15 cellular contexts compared by ENCODE assay signal in the genomic region with DNA sequence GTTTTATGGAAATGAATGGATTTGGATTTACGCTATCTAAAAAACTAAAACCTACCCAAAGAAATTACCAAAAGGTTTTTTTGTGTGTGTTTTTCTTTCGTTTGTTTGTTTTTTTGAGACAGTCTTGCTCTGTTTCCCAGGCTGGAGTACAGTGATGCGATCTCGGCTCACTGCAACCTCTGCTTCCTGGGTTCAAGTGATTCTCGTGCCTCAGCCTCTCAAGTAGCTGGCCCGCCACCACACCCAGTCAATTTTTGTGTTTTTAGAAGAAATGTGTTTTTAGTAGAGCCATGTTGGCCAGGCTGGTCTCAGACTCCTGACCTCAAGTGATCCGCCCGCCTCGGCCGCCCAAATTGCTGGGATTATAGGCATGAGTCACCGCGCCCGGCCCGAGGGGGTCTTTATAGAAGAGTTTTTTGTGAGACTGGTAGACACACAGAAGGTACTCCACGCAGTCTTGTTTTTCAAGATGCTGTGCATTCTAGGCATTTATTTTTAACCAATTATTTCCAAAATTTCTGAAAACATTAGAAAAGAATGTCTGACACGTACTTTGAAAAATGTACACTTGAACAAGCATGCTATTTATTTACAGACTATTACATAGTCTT.
A peak's percentile ranks its signal among the peaks of the same experiment; 100 is the strongest.
DNase-seq lines count a peak whose midpoint lies in the region; ATAC-seq and TF ChIP-seq lines count a peak whose summit lies in the region.
"Had no signal": no experiment of that assay in that cellular context is flagged by ENCODE, and none has a peak within 500 bp of the region (broad histone marks: within the 10 kb centered on the region; RNA-seq: fewer than 3 reads in every experiment).

No MANE protein-coding gene starts in this region.

- peak overlapping the region; percentile 8 for H3K27ac ChIP-seq in A673 (ENCODE audit: low read depth, low read length, poor library complexity, severe bottlenecking)
- peak overlapping the region; percentile 32 for H3K27ac ChIP-seq in foreskin keratinocyte

- ATAC-seq in SK-N-SH treated with all-trans-retinoic acid at 6 μM for 48 hours (peak; percentile 54), foreskin keratinocyte (no peak), GM18858 (IDR thresholded peaks at IDR 0.05; ENCODE audit: unreplicated experiment) (no peak)
- ATAC-seq: mucosa of descending colon had no signal

- peaks cover 31% of the 10 kb centered on the region for H3K4me1 ChIP-seq in A673 (ENCODE audit: insufficient read depth, low read length, poor library complexity, severe bottlenecking)
- peaks cover 30% of the 10 kb centered on the region for H3K4me1 ChIP-seq in HAP-1
- peaks cover 42% of the 10 kb centered on the region for H3K4me1 ChIP-seq in foreskin keratinocyte

- no peak for TF ChIP-seq CTCF in A673 (conservative IDR thresholded peaks at IDR 0.05; ENCODE audit: low read depth, low read length)
- no peak for TF ChIP-seq CTCF in foreskin keratinocyte (conservative IDR thresholded peaks at IDR 0.05)

- POLR2A ChIA-PET in A673 (lab: Charles Lee; ENCODE audit: low non-redundant PET): no interaction called here

- CTCF ChIA-PET in A673 (lab: Charles Lee): no interaction called here

- no peak overlapping the region for H3K4me3 ChIP-seq in A673 (ENCODE audit: low read depth, low read length, poor library complexity, severe bottlenecking)
- H3K4me3 ChIP-seq in HAP-1: no peak overlapping the region
- H3K4me3 ChIP-seq: mucosa of descending colon had no signal

- no peaks in the 10 kb centered on the region for H3K9me3 ChIP-seq in A673 (ENCODE audit: low read depth, low read length, poor library complexity, severe bottlenecking)
- no peaks in the 10 kb centered on the region for H3K9me3 ChIP-seq in HAP-1
- H3K9me3 ChIP-seq: mucosa of descending colon had no signal

- DNase-seq in A673 (ENCODE audit: low spot score) (no peak), HAP-1 (ENCODE audit: low spot score in 2 of 2) (peak; percentile 49 to 79), foreskin keratinocyte (peak; percentile 44 to 66), NCI-H1694 (lab: John Stamatoyannopoulos, UW) (no peak), DMS 273 treated with DMSO at 0.1 percent for 48 hours (lab: John Stamatoyannopoulos, UW) (no peak)
- no peak for DNase-seq in activated T-cell treated with anti-CD3 and anti-CD28 coated beads, Interleukin-2, amount 50 U/mL, for 48 hours
- DNase-seq: activated CD8-positive, alpha-beta memory T cell treated with anti-CD3 and anti-CD28 coated beads, Interleukin-2, amount 50 U/mL, for 48 hours; DMS79; mucosa of descending colon; NCI-H1105; NCI-H510A treated with DMSO at 0.1 percent for 48 hours; stimulated activated CD4-positive, alpha-beta T cell treated with anti-CD3 and anti-CD28 coated beads, Interleukin-4, amount 100 ng/mL, for 1 hour; stimulated activated naive CD4-positive, alpha-beta T cell treated with Interleukin-2 at 50 U/mL for 16 hours had no signal

- intact Hi-C loops in A673 (cut with micrococcal nuclease; ENCODE audit: unreplicated experiment): no loop called here

- in situ Hi-C loops in HAP-1 (cut with MboI; ENCODE audit: low sequenced_read_pairs): no loop called here

- H3K36me3 ChIP-seq in A673 (ENCODE audit: insufficient read depth, low read length, poor library complexity, severe bottlenecking) (no peaks in the 10 kb centered on the region), HAP-1 (replicated peaks) (peaks cover 3% of the 10 kb centered on the region)

- H3K27me3 ChIP-seq in A673 (replicated peaks; ENCODE audit: insufficient read depth, low read depth, low read length, poor library complexity): no peaks in the 10 kb centered on the region
- no peaks in the 10 kb centered on the region for H3K27me3 ChIP-seq in HAP-1 (ENCODE audit: low read depth)
- no peaks in the 10 kb centered on the region for H3K27me3 ChIP-seq in foreskin keratinocyte

- no TSS peak for BruUV-seq in A673 (replicated peaks; lab: Mats Ljungman, UMichigan)

TF ChIP-seq in SK-N-SH treated with all-trans-retinoic acid at 6 μM for 48 hours, 23 proteins besides CTCF, POLR2A, EP300 and RAD21:
- no peak for TF ChIP-seq POU6F1 (CRISPR knock-in tag; IDR thresholded peaks at IDR 0.05; ENCODE audit: borderline replicate concordance, low read depth)

Comparison
In these comparisons a context has a peak if more than half of its experiments do, and no peak if none do; other contexts are left out.
1. DNase-seq: peak in HAP-1 (2 of 2) and foreskin keratinocyte (2 of 2); none in A673 (single experiment), NCI-H1694 (single experiment), DMS 273 treated with DMSO at 0.1 percent for 48 hours (single experiment) and activated T-cell treated with anti-CD3 and anti-CD28 coated beads, Interleukin-2, amount 50 U/mL, for 48 hours (0 of 2).